Comparison of ENCODE assay signal across 8 cellular contexts in the genomic region with DNA sequence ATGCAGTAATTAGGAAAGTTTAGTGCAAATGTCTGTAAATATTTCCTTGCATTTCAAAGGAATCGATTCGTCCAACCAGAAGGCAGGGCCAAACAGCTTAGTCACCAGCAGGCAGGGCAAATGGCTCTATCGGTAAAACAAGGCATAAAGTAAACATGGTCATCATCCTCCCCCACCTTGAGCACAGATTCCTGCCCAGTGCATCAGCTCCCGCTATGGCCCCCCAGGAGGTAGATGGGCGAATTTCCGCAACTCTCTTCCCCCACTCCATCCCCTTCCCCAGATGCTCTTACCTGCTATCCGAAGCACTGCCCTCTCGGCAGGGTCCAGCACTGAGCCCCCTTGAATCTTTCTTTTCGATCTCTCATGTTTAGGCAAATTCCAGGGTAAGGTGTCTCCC.
DNase-seq lines count a peak whose midpoint lies in the region; ATAC-seq and TF ChIP-seq lines count a peak whose summit lies in the region.

No MANE protein-coding gene starts in this region.

- ATAC-seq in HG03139 (IDR thresholded peaks at IDR 0.05; ENCODE audit: unreplicated experiment), result peak; percentile 1
- no peak for ATAC-seq in HG02571 (IDR thresholded peaks at IDR 0.05; ENCODE audit: unreplicated experiment)
- no peak for ATAC-seq in HG03097 (IDR thresholded peaks at IDR 0.05; ENCODE audit: low FRiP score, unreplicated experiment)

- H3K9ac ChIP-seq in duodenal mucosa (ENCODE audit: low read depth in 1 of 2, low read length in 2 of 2), result peak overlapping the region; percentile 13 to 34

- TF ChIP-seq CTCF in BE2C (IDR thresholded peaks at IDR 0.05; ENCODE audit: low read depth, low read length), result no peak

- H3K9me3 ChIP-seq in BE2C, result no peaks in the 10 kb centered on the region
- H3K9me3 ChIP-seq in duodenal mucosa (ENCODE audit: control insufficient read depth in 1 of 2, low read length in 2 of 2), result no peaks in the 10 kb centered on the region

- DNase-seq in BE2C (no peak), mucosa of gallbladder (ENCODE audit: low spot score) (peak; percentile 39), H4 (ENCODE audit: low spot score) (no peak)
- no peak for DNase-seq in activated effector memory CD4-positive, alpha-beta T cell treated with Interleukin-2 at 50 U/mL for 16 hours

- H3K27me3 ChIP-seq in BE2C (no peaks in the 10 kb centered on the region), duodenal mucosa (ENCODE audit: control insufficient read depth in 1 of 2, insufficient read depth in 2 of 2, low read length in 2 of 2) (peaks cover 0 to 3% of the 10 kb centered on the region in 2 donors)

- H3K36me3 ChIP-seq in BE2C (no peaks in the 10 kb centered on the region), duodenal mucosa (ENCODE audit: control insufficient read depth in 1 of 2, insufficient read depth in 2 of 2, low read length in 2 of 2) (no peaks in the 10 kb centered on the region)

- H3K4me3 ChIP-seq in BE2C (ENCODE audit: low read depth, low read length), result peak overlapping the region; percentile 75
- peak overlapping the region; percentile 57 to 61 for H3K4me3 ChIP-seq in duodenal mucosa (ENCODE audit: low read depth in 1 of 2, low read length in 2 of 2)

- H3K27ac ChIP-seq in duodenal mucosa (ENCODE audit: low read depth, low read length), result no peak overlapping the region

- H3K4me1 ChIP-seq in BE2C (peaks cover 11% of the 10 kb centered on the region), duodenal mucosa (ENCODE audit: control insufficient read depth in 1 of 2, insufficient read depth in 2 of 2, low read length in 2 of 2) (peaks cover 9 to 11% of the 10 kb centered on the region in 2 donors)
